ENCODE assay signal across 21 cellular contexts in the genomic region with DNA sequence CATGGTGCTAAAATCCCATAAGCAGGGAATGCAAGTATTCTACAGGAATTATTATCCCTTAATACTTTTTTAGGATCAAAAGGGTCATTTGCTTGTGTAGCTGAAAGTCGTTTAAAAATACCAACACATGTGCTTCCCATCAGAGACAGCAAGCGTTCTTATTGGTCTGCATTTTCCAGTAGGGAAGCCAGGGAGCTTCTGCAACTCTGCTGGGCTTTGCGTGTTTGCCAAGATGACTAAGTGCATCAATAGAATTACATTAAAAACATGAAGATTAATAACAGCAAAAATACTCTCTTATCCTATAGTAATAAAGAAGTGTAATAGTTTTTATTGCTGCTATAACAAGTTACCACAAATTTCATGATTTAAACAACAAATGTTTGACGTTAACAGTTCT.
"Had no signal": no experiment of that assay in that cellular context is flagged by ENCODE, and none has a peak within 500 bp of the region (broad histone marks: within the 10 kb centered on the region; RNA-seq: fewer than 3 reads in every experiment).

No MANE protein-coding gene starts in this region.

- H3K9me3 Mint-ChIP-seq: activated CD8-positive, alpha-beta T cell treated with anti-CD3 and anti-CD28 coated beads for 36 hours; activated naive CD8-positive, alpha-beta T cell treated with anti-CD3 and anti-CD28 coated beads, Interleukin-2, amount 10 ng/mL, durations not matched to agents 7 days and 5 days; T-helper 1 cell treated with Interleukin-12 subunit alpha and Interleukin-12 subunit beta and Interleukin-4 antibody, amounts not matched to agents 30 μg/mL and 1 μg/mL, for 36 hours had no signal

- H3K4me1 Mint-ChIP-seq: activated naive CD8-positive, alpha-beta T cell treated with anti-CD3 and anti-CD28 coated beads, Interleukin-2, amount 10 ng/mL, durations not matched to agents 7 days and 5 days had no signal

- H3K4me3 Mint-ChIP-seq: activated CD8-positive, alpha-beta T cell treated with anti-CD3 and anti-CD28 coated beads for 36 hours; activated naive CD8-positive, alpha-beta T cell treated with anti-CD3 and anti-CD28 coated beads, Interleukin-2, amount 10 ng/mL, durations not matched to agents 7 days and 5 days; T-helper 1 cell treated with Interleukin-12 subunit alpha and Interleukin-12 subunit beta and Interleukin-4 antibody, amounts not matched to agents 30 μg/mL and 1 μg/mL, for 36 hours had no signal

- H3K36me3 Mint-ChIP-seq: activated naive CD8-positive, alpha-beta T cell treated with anti-CD3 and anti-CD28 coated beads, Interleukin-2, amount 10 ng/mL, durations not matched to agents 7 days and 5 days had no signal

- H3K4me3 ChIP-seq: adrenal gland, breast epithelium, SJSA1 had no signal

- DNase-seq: activated CD4-positive, alpha-beta T cell treated with anti-CD3 and anti-CD28 coated beads for 4 hours; activated CD8-positive, alpha-beta memory T cell treated with anti-CD3 and anti-CD28 coated beads, Interleukin-2, amount 50 U/mL, for 4 hours; activated CD8-positive, alpha-beta T cell treated with anti-CD3 and anti-CD28 coated beads for 36 hours; activated naive CD4-positive, alpha-beta T cell treated with anti-CD3 and anti-CD28 coated beads, Interleukin-2, amount 50 U/mL, for 16 hours; activated naive CD8-positive, alpha-beta T cell treated with anti-CD3 and anti-CD28 coated beads, Interleukin-2, amount 10 ng/mL, durations not matched to agents 7 days and 5 days; adrenal gland; anterior cingulate cortex; caudate nucleus; MV-4-11; NCI-H1092 treated with DMSO at 0.1 percent for 48 hours; NCI-H1436; NCI-H1694 treated with DMSO at 0.1 percent for 48 hours; NCI-H2029 treated with DMSO at 0.1 percent for 48 hours; NCI-H446; NCI-H524; PC-3; SHP77 had no signal

- H3K9me3 ChIP-seq: adrenal gland, breast epithelium had no signal

- H3K27me3 Mint-ChIP-seq: activated naive CD8-positive, alpha-beta T cell treated with anti-CD3 and anti-CD28 coated beads, Interleukin-2, amount 10 ng/mL, durations not matched to agents 7 days and 5 days had no signal

- H3K27ac Mint-ChIP-seq: activated CD8-positive, alpha-beta T cell treated with anti-CD3 and anti-CD28 coated beads for 36 hours; activated naive CD8-positive, alpha-beta T cell treated with anti-CD3 and anti-CD28 coated beads, Interleukin-2, amount 10 ng/mL, durations not matched to agents 7 days and 5 days; T-helper 1 cell treated with Interleukin-12 subunit alpha and Interleukin-12 subunit beta and Interleukin-4 antibody, amounts not matched to agents 30 μg/mL and 1 μg/mL, for 36 hours had no signal

- H3K36me3 ChIP-seq: adrenal gland, breast epithelium, SJSA1 had no signal

- H3K27me3 ChIP-seq: adrenal gland, breast epithelium had no signal

- ATAC-seq: activated CD4-positive, CD25-positive, alpha-beta regulatory T cell treated with anti-CD3 and anti-CD28 coated beads, Interleukin-2, amount 50 U/mL, for 24 hours; activated CD8-positive, alpha-beta T cell treated with anti-CD3 and anti-CD28 coated beads for 36 hours; PC-3 had no signal
